ENCODE assay signal across 8 cellular contexts in genomic region chr15:93087825-93088199, GRCh38. TPM values are rescaled to one million over a fixed set of nuclear protein-coding genes. Genes with fewer than 3 reads are reported as not detected.
A peak's percentile ranks its signal among the peaks of the same experiment; 100 is the strongest.
DNase-seq lines count a peak whose midpoint lies in the region; ATAC-seq and TF ChIP-seq lines count a peak whose summit lies in the region.

No MANE protein-coding gene starts in this region.

- peaks cover 64% of the 10 kb centered on the region for H3K27me3 Mint-ChIP-seq in activated B cell treated with CpG ODN at 0.5 μM for 24 hours

- peak; percentile 22 for TF ChIP-seq CTCF in activated B cell treated with CpG ODN at 0.5 μM for 24 hours (IDR thresholded peaks at IDR 0.05)

- CTCF ChIA-PET in activated B cell treated with CpG ODN at 0.5 μM for 24 hours (lab: Charles Lee), result interaction anchor here (1.3 to 1.5 kb wide), 2 partner anchors 373 to 1032 kb away, joined by 3 to 5 read pairs; no protein-coding TSS in a partner anchor

- H3K4me3 Mint-ChIP-seq in activated B cell treated with CpG ODN at 0.5 μM for 24 hours, result peak overlapping the region; percentile 71

- H3K27ac Mint-ChIP-seq in activated B cell treated with CpG ODN at 0.5 μM for 24 hours, result no peak overlapping the region

- intact Hi-C loops in activated B cell treated with CpG ODN at 0.5 μM for 24 hours (cut with micrococcal nuclease), result loop anchor here (5.0 kb wide), 1 partner anchor 1034 kb away; no protein-coding TSS in a partner anchor

- DNase-seq in Daoy (ENCODE audit: low read depth) (peak; percentile 75), HCEC 1CT (peak; percentile 23), NCI-H187 treated with DMSO at 0.1 percent for 48 hours (lab: John Stamatoyannopoulos, UW) (peak; percentile 36), activated B cell treated with CpG ODN at 0.5 μM for 24 hours (no peak), cerebellum (ENCODE audit: low spot score) (peak; percentile 47), kidney glomerular epithelial cell (lab: John Stamatoyannopoulos, UW) (peak; percentile 39)
- peak; percentile 39 to 52 (median 44) for DNase-seq in stimulated activated CD4-positive, alpha-beta T cell treated with anti-CD3 and anti-CD28 coated beads, Interleukin-1b, Interleukin-23, amount 100 ng/mL, for 24 hours (ENCODE audit: low read depth in 4 of 4, low spot score in 1 of 4)

- POLR2A ChIA-PET in activated B cell treated with CpG ODN at 0.5 μM for 24 hours (lab: Charles Lee), result no interaction called here

- no peaks in the 10 kb centered on the region for H3K9me3 Mint-ChIP-seq in activated B cell treated with CpG ODN at 0.5 μM for 24 hours

- no peaks in the 10 kb centered on the region for H3K36me3 Mint-ChIP-seq in activated B cell treated with CpG ODN at 0.5 μM for 24 hours (ENCODE audit: low read depth)

- ATAC-seq in activated B cell treated with CpG ODN at 0.5 μM for 24 hours (ENCODE audit: low read depth) (no peak), HG03045 (IDR thresholded peaks at IDR 0.05; ENCODE audit: unreplicated experiment) (no peak)

- H3K4me1 Mint-ChIP-seq in activated B cell treated with CpG ODN at 0.5 μM for 24 hours, result peaks cover 21% of the 10 kb centered on the region

RNA-seq across cellular contexts. Expression of gene RGMA, which starts 1.2 kb away (rescaled TPM):
- total RNA-seq in Daoy (2014; rRNA removed; shearing (Covaris generic)), result 0.42 TPM in 1 of 2 replicates, not detected in the other
- total RNA-seq in activated B cell treated with CpG ODN at 0.5 μM for 24 hours (not detected in 2 replicates), cerebellum (26.3 TPM)

Comparison
In these comparisons a context has a peak if more than half of its experiments do, and no peak if none do; other contexts are left out.
1. RNA of gene RGMA, which starts 1.2 kb away (total RNA-seq): 26.3 TPM in cerebellum (single experiment); 0.42 TPM in Daoy and not detected in activated B cell treated with CpG ODN at 0.5 μM for 24 hours; every median in the first group is over 10 times any median in the second.